Comparison of ENCODE assay signal across 8 cellular contexts in the genomic region with DNA sequence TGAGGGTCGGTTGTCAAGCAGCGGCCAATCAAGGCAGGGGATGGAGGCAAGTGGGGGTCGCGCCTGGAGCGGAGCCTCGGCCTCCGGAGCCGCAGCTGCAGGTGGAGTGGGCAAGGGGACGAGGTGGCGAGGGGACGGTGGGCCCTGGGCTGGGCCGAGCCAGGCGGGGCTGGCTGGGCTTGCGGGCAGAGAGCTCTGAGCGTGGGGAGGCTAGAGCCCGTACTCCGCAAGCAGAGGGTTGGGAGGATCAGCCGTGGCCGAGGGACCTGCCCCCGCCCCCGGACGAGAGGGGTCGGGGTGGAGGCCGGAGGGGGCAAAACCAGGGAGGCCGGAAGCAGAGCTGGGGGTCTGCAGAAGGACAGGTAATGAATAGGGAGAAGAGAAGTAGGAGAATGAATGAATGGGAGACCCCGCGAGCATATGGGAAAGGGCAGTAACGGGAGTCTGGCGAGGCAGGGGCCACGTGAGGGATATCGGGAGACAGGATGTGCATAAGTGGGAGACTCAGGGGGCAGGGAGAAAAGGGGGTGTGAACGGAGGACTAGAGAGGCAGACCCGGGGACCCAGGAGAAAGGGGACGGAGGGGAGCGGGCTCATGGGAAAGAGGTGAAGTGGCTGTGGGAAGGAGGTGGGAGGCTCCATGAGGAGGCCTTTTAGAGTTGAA. TPM values are rescaled to one million over a fixed set of nuclear protein-coding genes. Genes with fewer than 3 reads are reported as not detected.
DNase-seq lines count a peak whose midpoint lies in the region; ATAC-seq and TF ChIP-seq lines count a peak whose summit lies in the region.

A gene with protein sequence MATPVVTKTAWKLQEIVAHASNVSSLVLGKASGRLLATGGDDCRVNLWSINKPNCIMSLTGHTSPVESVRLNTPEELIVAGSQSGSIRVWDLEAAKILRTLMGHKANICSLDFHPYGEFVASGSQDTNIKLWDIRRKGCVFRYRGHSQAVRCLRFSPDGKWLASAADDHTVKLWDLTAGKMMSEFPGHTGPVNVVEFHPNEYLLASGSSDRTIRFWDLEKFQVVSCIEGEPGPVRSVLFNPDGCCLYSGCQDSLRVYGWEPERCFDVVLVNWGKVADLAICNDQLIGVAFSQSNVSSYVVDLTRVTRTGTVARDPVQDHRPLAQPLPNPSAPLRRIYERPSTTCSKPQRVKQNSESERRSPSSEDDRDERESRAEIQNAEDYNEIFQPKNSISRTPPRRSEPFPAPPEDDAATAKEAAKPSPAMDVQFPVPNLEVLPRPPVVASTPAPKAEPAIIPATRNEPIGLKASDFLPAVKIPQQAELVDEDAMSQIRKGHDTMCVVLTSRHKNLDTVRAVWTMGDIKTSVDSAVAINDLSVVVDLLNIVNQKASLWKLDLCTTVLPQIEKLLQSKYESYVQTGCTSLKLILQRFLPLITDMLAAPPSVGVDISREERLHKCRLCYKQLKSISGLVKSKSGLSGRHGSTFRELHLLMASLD (plus strand): TSS at position 16 of the 664 bp plus-strand sequence. CDS start 1,474 bp downstream, outside the sequence.

- H3K4me3 ChIP-seq in NB4 (ENCODE audit: low read depth, low read length), result peak within 1 kb of the TSS; percentile 87
- H3K4me3 ChIP-seq in upper lobe of right lung, result peak within 1 kb of the TSS; percentile 85

- no peak for ATAC-seq in upper lobe of right lung

- no peaks in the 10 kb centered on the region for H3K9me3 ChIP-seq in upper lobe of right lung

- DNase-seq in NCI-H510A treated with DMSO at 0.1 percent for 48 hours (lab: John Stamatoyannopoulos, UW), result peak; percentile 38
- DNase-seq in NCI-H510A (lab: John Stamatoyannopoulos, UW), result no peak
- DNase-seq in NB4 (ENCODE audit: low read depth), result no peak
- DNase-seq in cerebellar cortex (ENCODE audit: low spot score), result peak; percentile 13
- DNase-seq in lung microvascular endothelial cell (ENCODE audit: low read depth in 2 of 2), result peak; percentile 36 to 43
- DNase-seq in upper lobe of right lung, result no peak
- DNase-seq in stimulated activated naive CD4-positive, alpha-beta T cell treated with Interleukin-2 at 50 U/mL for 16 hours (lab: John Stamatoyannopoulos, UW), result no peak
- DNase-seq in NAMALWA (ENCODE audit: low spot score), result no peak

- peak; percentile 42 for TF ChIP-seq POLR2A in NB4 (IDR thresholded peaks at IDR 0.05; ENCODE audit: extremely low read depth, insufficient read length)

- no peaks in the 10 kb centered on the region for H3K27me3 ChIP-seq in upper lobe of right lung

- intact Hi-C loops in upper lobe of right lung (cut with DNase I), result no loop called here

- no peaks in the 10 kb centered on the region for H3K36me3 ChIP-seq in upper lobe of right lung

- H3K27ac ChIP-seq in upper lobe of right lung, result peak within 1 kb of the TSS; percentile 93

- H3K4me1 ChIP-seq in upper lobe of right lung, result peaks cover 22% of the 10 kb centered on the region

- TF ChIP-seq CTCF in NB4 (IDR thresholded peaks at IDR 0.05; ENCODE audit: low read depth, low read length) (no peak), upper lobe of right lung (IDR thresholded peaks at IDR 0.05) (no peak)

RNA-seq across cellular contexts. Expression of the gene that starts here (rescaled TPM):
- 19.0 and 23.2 TPM in 2 replicates for total RNA-seq in lung microvascular endothelial cell
- total RNA-seq in upper lobe of right lung, result 16.6 TPM

Comparison
In these comparisons a context has a peak if more than half of its experiments do, and no peak if none do; other contexts are left out.
1. DNase-seq: peak in NCI-H510A treated with DMSO at 0.1 percent for 48 hours (single experiment), cerebellar cortex (single experiment) and lung microvascular endothelial cell (2 of 2); none in NCI-H510A (single experiment), NB4 (single experiment), upper lobe of right lung (single experiment), stimulated activated naive CD4-positive, alpha-beta T cell treated with Interleukin-2 at 50 U/mL for 16 hours (single experiment) and NAMALWA (single experiment).